Comparison of ENCODE assay signal across 1 cellular context in the genomic region with DNA sequence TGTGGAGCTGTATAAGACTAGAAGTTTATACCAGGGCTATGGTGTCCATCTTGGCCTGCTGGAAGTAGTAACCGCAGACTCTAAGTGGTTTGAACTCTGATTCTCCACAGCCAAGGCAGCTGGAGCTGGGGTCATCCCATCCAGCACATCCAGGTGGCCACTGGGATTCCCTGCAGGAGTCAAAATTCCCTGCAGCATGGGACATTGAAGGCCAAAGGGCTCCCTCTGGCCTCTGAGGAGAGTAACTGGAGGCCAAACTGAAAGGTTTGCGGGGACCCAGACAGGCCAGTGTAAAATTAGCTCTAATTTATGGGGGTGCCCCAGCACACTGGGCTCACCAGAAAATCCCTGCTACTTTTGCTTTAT.
TF ChIP-seq lines count a peak whose summit lies in the region.

No MANE protein-coding gene starts in this region.

TF ChIP-seq in HepG2, 621 proteins besides CTCF, POLR2A, EP300 and RAD21:
- TF ChIP-seq, protein P1, sequence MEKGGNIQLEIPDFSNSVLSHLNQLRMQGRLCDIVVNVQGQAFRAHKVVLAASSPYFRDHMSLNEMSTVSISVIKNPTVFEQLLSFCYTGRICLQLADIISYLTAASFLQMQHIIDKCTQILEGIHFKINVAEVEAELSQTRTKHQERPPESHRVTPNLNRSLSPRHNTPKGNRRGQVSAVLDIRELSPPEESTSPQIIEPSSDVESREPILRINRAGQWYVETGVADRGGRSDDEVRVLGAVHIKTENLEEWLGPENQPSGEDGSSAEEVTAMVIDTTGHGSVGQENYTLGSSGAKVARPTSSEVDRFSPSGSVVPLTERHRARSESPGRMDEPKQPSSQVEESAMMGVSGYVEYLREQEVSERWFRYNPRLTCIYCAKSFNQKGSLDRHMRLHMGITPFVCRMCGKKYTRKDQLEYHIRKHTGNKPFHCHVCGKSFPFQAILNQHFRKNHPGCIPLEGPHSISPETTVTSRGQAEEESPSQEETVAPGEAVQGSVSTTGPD (CRISPR knock-in tag; IDR thresholded peaks at IDR 0.05) = no peak
- TF ChIP-seq, protein P2, sequence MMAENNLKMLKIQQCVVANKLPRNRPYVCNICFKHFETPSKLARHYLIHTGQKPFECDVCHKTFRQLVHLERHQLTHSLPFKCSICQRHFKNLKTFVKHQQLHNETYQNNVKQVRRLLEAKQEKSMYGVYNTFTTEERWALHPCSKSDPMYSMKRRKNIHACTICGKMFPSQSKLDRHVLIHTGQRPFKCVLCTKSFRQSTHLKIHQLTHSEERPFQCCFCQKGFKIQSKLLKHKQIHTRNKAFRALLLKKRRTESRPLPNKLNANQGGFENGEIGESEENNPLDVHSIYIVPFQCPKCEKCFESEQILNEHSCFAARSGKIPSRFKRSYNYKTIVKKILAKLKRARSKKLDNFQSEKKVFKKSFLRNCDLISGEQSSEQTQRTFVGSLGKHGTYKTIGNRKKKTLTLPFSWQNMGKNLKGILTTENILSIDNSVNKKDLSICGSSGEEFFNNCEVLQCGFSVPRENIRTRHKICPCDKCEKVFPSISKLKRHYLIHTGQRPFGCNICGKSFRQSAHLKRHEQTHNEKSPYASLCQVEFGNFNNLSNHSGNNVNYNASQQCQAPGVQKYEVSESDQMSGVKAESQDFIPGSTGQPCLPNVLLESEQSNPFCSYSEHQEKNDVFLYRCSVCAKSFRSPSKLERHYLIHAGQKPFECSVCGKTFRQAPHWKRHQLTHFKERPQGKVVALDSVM (CRISPR knock-in tag; IDR thresholded peaks at IDR 0.05) = 0 out of 2 replicates have a peak, but pooled peaks have one; percentile 39
- TF ChIP-seq YEATS4 (CRISPR knock-in tag; IDR thresholded peaks at IDR 0.05; ENCODE audit: borderline replicate concordance) (0 out of 2 replicates have a peak, but pooled peaks have one; percentile 10), ZNF891 (CRISPR knock-in tag; IDR thresholded peaks at IDR 0.05) (0 out of 2 replicates have a peak, but pooled peaks have one; percentile 47), STAG1 (CRISPR knock-in tag; IDR thresholded peaks at IDR 0.05) (peak; percentile 57), MYC (CRISPR knock-in tag; IDR thresholded peaks at IDR 0.05; ENCODE audit: borderline replicate concordance) (0 out of 2 replicates have a peak, but pooled peaks have one; percentile 20)
